In the genomic region with DNA sequence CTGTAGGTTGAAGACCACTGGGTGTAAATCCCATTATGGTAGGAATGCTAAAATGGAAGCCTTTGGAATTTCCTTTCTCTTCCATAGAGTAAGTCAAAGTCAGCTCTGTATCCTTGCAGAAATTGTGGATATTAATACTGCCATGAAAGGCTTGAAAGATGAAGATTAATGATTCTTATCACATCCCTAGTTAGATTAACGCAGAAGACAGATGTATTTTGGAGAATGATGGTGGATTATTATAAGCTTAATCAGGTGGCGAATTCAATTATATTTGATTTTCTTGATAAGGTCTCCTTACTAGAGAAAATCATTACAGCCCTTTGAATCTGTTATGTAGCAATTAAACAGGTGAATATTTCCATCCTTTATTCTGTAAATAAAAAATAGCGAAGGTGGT, we compare ENCODE assay signal across 18 cellular contexts.
DNase-seq lines count a peak whose midpoint lies in the region; ATAC-seq, FAIRE-seq and TF ChIP-seq lines count a peak whose summit lies in the region.
"Had no signal": no experiment of that assay in that cellular context is flagged by ENCODE, and none has a peak within 500 bp of the region (broad histone marks: within the 10 kb centered on the region; RNA-seq: fewer than 3 reads in every experiment).

No MANE protein-coding gene starts in this region.

- no peaks in the 10 kb centered on the region for H3K27me3 ChIP-seq in PC-9 (ENCODE audit: insufficient read depth, low read depth)
- H3K27me3 ChIP-seq: BLaER1 had no signal

- no peaks in the 10 kb centered on the region for H3K4me1 ChIP-seq in PC-9 (replicated peaks; ENCODE audit: insufficient read depth)
- H3K4me1 ChIP-seq: BLaER1 had no signal

- H4K20me1 ChIP-seq in PC-9 (ENCODE audit: insufficient read depth), result no peaks in the 10 kb centered on the region
- H4K20me1 ChIP-seq: BLaER1 had no signal

- POLR2A ChIA-PET in PC-9 (lab: Charles Lee; ENCODE audit: unreplicated experiment), result no interaction called here

- CTCF ChIA-PET in PC-9 (lab: Charles Lee), result no interaction called here

- no peak for DNase-seq in D721Med (ENCODE audit: insufficient read length, low spot score)
- DNase-seq in PC-9, result no peak
- no peak for DNase-seq in NCI-H1436 (lab: John Stamatoyannopoulos, UW)
- DNase-seq in frontal cortex (ENCODE audit: low spot score in 2 of 2), result no peak
- DNase-seq in NCI-H2107 (lab: John Stamatoyannopoulos, UW), result no peak
- DNase-seq: CD4-positive, CD25-positive, alpha-beta regulatory T cell; CD8-positive, alpha-beta memory T cell; DMS53; DMS79 treated with DMSO at 0.1 percent for 48 hours; GF-D8; H7; HCEC 1CT had no signal

- H3K27ac ChIP-seq in PC-9, result no peak overlapping the region
- H3K27ac ChIP-seq: BLaER1, C4-2B had no signal

- FAIRE-seq in D721Med (lab: Jason Lieb, UNC), result peak; percentile 67
- FAIRE-seq in frontal cortex (lab: Jason Lieb, UNC), result no peak
- FAIRE-seq: GM12891, GM18507, H1 had no signal

- BruUV-seq in PC-9 (replicated peaks; lab: Mats Ljungman, UMichigan), result no TSS peak

- ATAC-seq in SK-N-SH treated with all-trans-retinoic acid at 6 μM for 48 hours, result no peak

- no peak overlapping the region for H3K4me2 ChIP-seq in PC-9
- H3K4me2 ChIP-seq: BLaER1 had no signal

- H3K9me2 ChIP-seq in PC-9 (ENCODE audit: insufficient read depth), result no peaks in the 10 kb centered on the region; the same call in 1 of the 2 replicates

- H3K4me3 ChIP-seq in PC-9, result no peak overlapping the region
- H3K4me3 ChIP-seq: BLaER1 had no signal

- intact Hi-C loops in PC-9 (cut with micrococcal nuclease; ENCODE audit: unreplicated experiment), result no loop called here

- H3K9me3 ChIP-seq in PC-9 (ENCODE audit: insufficient read depth, low read depth), result no peaks in the 10 kb centered on the region
- H3K9me3 ChIP-seq: BLaER1 had no signal

- H3F3A ChIP-seq in PC-9 (ENCODE audit: insufficient read depth, low read depth), result no peaks in the 10 kb centered on the region

- H3K36me3 ChIP-seq in PC-9 (ENCODE audit: low read depth), result no peaks in the 10 kb centered on the region
- H3K36me3 ChIP-seq: BLaER1 had no signal

- H3K79me2 ChIP-seq in PC-9 (ENCODE audit: low read depth), result no peaks in the 10 kb centered on the region

- TF ChIP-seq CTCF in D721Med (IDR thresholded peaks at IDR 0.05; ENCODE audit: insufficient read depth, missing control alignments) (no peak), PC-9 (conservative IDR thresholded peaks at IDR 0.05) (no peak)

- 0 out of 2 replicates have a peak overlapping the region, but pooled peaks have one; percentile 2 for H2AFZ ChIP-seq in PC-9

TF ChIP-seq in SK-N-SH treated with all-trans-retinoic acid at 6 μM for 48 hours, 23 proteins besides CTCF, POLR2A, EP300 and RAD21:
- TF ChIP-seq ZFP30 (CRISPR knock-in tag; IDR thresholded peaks at IDR 0.05) (0 out of 2 replicates have a peak, but pooled peaks have one; percentile 31), TSHZ2 (CRISPR knock-in tag; IDR thresholded peaks at IDR 0.05) (peak; percentile 74; the same call in 1 of the 2 replicates), CSDC2 (CRISPR knock-in tag; IDR thresholded peaks at IDR 0.05) (no peak), SNAI2 (CRISPR knock-in tag; IDR thresholded peaks at IDR 0.05) (peak; percentile 74; the same call in 1 of the 2 replicates), TCF4 (CRISPR knock-in tag; IDR thresholded peaks at IDR 0.05; ENCODE audit: borderline replicate concordance) (peak; percentile 95), ZC3H10 (CRISPR knock-in tag; IDR thresholded peaks at IDR 0.05) (no peak)
- TF ChIP-seq, protein P1, sequence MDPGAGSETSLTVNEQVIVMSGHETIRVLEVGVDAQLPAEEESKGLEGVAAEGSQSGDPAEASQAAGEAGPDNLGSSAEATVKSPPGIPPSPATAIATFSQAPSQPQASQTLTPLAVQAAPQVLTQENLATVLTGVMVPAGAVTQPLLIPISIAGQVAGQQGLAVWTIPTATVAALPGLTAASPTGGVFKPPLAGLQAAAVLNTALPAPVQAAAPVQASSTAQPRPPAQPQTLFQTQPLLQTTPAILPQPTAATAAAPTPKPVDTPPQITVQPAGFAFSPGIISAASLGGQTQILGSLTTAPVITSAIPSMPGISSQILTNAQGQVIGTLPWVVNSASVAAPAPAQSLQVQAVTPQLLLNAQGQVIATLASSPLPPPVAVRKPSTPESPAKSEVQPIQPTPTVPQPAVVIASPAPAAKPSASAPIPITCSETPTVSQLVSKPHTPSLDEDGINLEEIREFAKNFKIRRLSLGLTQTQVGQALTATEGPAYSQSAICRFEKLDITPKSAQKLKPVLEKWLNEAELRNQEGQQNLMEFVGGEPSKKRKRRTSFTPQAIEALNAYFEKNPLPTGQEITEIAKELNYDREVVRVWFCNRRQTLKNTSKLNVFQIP (CRISPR knock-in tag; IDR thresholded peaks at IDR 0.05; ENCODE audit: borderline replicate concordance, low read depth), result no peak
- TF ChIP-seq, protein P2, sequence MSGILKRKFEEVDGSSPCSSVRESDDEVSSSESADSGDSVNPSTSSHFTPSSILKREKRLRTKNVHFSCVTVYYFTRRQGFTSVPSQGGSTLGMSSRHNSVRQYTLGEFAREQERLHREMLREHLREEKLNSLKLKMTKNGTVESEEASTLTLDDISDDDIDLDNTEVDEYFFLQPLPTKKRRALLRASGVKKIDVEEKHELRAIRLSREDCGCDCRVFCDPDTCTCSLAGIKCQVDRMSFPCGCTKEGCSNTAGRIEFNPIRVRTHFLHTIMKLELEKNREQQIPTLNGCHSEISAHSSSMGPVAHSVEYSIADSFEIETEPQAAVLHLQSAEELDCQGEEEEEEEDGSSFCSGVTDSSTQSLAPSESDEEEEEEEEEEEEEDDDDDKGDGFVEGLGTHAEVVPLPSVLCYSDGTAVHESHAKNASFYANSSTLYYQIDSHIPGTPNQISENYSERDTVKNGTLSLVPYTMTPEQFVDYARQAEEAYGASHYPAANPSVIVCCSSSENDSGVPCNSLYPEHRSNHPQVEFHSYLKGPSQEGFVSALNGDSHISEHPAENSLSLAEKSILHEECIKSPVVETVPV (CRISPR knock-in tag; IDR thresholded peaks at IDR 0.05), result peak; percentile 74; the same call in 1 of the 2 replicates
